In the genomic region with DNA sequence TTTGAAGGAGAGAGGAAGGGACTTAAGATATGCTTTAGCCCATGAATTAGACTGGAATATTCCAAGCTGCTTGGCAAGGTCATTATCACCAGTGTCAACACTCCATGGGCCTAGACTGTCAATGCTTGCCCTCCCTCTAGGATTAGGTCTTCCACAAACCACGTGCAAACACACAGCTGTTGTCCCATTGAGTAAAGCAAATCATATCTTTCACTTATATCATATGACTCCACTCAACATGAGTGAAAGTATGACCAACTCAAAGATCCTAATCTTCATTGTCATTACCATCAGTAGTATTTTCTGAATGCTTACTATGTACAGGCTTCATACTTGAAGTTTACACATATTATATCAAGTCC, we compare ENCODE assay signal across 1 cellular context.
TF ChIP-seq lines count a peak whose summit lies in the region.

No MANE protein-coding gene starts in this region.

TF ChIP-seq in HepG2, 621 proteins besides CTCF, POLR2A, EP300 and RAD21 (continued from another document and continues in another):
- TF ChIP-seq, protein P1, sequence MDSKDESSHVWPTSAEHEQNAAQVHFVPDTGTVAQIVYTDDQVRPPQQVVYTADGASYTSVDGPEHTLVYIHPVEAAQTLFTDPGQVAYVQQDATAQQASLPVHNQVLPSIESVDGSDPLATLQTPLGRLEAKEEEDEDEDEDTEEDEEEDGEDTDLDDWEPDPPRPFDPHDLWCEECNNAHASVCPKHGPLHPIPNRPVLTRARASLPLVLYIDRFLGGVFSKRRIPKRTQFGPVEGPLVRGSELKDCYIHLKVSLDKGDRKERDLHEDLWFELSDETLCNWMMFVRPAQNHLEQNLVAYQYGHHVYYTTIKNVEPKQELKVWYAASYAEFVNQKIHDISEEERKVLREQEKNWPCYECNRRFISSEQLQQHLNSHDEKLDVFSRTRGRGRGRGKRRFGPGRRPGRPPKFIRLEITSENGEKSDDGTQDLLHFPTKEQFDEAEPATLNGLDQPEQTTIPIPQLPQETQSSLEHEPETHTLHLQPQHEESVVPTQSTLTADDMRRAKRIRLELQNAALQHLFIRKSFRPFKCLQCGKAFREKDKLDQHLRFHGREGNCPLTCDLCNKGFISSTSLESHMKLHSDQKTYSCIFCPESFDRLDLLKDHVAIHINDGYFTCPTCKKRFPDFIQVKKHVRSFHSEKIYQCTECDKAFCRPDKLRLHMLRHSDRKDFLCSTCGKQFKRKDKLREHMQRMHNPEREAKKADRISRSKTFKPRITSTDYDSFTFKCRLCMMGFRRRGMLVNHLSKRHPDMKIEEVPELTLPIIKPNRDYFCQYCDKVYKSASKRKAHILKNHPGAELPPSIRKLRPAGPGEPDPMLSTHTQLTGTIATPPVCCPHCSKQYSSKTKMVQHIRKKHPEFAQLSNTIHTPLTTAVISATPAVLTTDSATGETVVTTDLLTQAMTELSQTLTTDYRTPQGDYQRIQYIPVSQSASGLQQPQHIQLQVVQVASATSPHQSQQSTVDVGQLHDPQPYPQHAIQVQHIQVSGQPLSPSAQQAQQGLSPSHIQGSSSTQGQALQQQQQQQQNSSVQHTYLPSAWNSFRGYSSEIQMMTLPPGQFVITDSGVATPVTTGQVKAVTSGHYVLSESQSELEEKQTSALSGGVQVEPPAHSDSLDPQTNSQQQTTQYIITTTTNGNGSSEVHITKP (CRISPR knock-in tag; IDR thresholded peaks at IDR 0.05; ENCODE audit: low read depth) = peak; percentile 88
- TF ChIP-seq, protein P2, sequence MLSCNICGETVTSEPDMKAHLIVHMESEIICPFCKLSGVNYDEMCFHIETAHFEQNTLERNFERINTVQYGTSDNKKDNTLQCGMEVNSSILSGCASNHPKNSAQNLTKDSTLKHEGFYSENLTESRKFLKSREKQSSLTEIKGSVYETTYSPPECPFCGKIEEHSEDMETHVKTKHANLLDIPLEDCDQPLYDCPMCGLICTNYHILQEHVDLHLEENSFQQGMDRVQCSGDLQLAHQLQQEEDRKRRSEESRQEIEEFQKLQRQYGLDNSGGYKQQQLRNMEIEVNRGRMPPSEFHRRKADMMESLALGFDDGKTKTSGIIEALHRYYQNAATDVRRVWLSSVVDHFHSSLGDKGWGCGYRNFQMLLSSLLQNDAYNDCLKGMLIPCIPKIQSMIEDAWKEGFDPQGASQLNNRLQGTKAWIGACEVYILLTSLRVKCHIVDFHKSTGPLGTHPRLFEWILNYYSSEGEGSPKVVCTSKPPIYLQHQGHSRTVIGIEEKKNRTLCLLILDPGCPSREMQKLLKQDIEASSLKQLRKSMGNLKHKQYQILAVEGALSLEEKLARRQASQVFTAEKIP (CRISPR knock-in tag; IDR thresholded peaks at IDR 0.05; ENCODE audit: borderline replicate concordance) = no peak
- TF ChIP-seq NFIB (CRISPR knock-in tag; IDR thresholded peaks at IDR 0.05; ENCODE audit: borderline replicate concordance) (no peak), ZBTB38 (CRISPR knock-in tag; IDR thresholded peaks at IDR 0.05) (no peak), XBP1 (CRISPR knock-in tag; IDR thresholded peaks at IDR 0.05) (no peak), ZNF414 (CRISPR knock-in tag; IDR thresholded peaks at IDR 0.05) (no peak), SIX4 (CRISPR knock-in tag; IDR thresholded peaks at IDR 0.05) (no peak), SNAPC2 (CRISPR knock-in tag; IDR thresholded peaks at IDR 0.05) (no peak), FOXP4 (CRISPR knock-in tag; IDR thresholded peaks at IDR 0.05) (peak; percentile 79), ZNF574 (CRISPR knock-in tag; IDR thresholded peaks at IDR 0.05) (peak; percentile 28; the same call in 1 of the 2 replicates), RFX1 (IDR thresholded peaks at IDR 0.05) (no peak), SMAD9 (CRISPR knock-in tag; IDR thresholded peaks at IDR 0.05) (no peak), ZNF317 (CRISPR knock-in tag; IDR thresholded peaks at IDR 0.05) (no peak), FIP1L1 (IDR thresholded peaks at IDR 0.05; ENCODE audit: borderline replicate concordance, insufficient read depth, low read depth, low read length) (no peak), CBFB (CRISPR knock-in tag; IDR thresholded peaks at IDR 0.05) (no peak), SKI (IDR thresholded peaks at IDR 0.05; ENCODE audit: partially characterized antibody) (peak; percentile 87), NR2C2 (CRISPR knock-in tag; IDR thresholded peaks at IDR 0.05; ENCODE audit: borderline replicate concordance) (no peak; the same call in 1 of the 2 replicates), PTBP1 (IDR thresholded peaks at IDR 0.05; ENCODE audit: low read depth, low read length, poor library complexity, severe bottlenecking) (no peak), HNRNPUL1 (IDR thresholded peaks at IDR 0.05; ENCODE audit: low read depth, low read length) (no peak), GZF1 (CRISPR knock-in tag; IDR thresholded peaks at IDR 0.05) (no peak), ZNF460 (CRISPR knock-in tag; IDR thresholded peaks at IDR 0.05; ENCODE audit: borderline replicate concordance) (no peak), ZNF484 (CRISPR knock-in tag; IDR thresholded peaks at IDR 0.05; ENCODE audit: borderline replicate concordance, low read depth) (no peak), BRCA1 (CRISPR knock-in tag; IDR thresholded peaks at IDR 0.05) (no peak), YY1 (IDR thresholded peaks at IDR 0.05; ENCODE audit: insufficient read depth, insufficient replicate concordance, low read depth, low read length) (no peak), FOXA3 (CRISPR knock-in tag; IDR thresholded peaks at IDR 0.05) (peak; percentile 75), POLR2AphosphoS2 (IDR thresholded peaks at IDR 0.05; ENCODE audit: low read depth, low read length) (no peak), ETV5 (CRISPR knock-in tag; IDR thresholded peaks at IDR 0.05; ENCODE audit: borderline replicate concordance) (no peak; the same call in 1 of the 2 replicates), ZNF563 (CRISPR knock-in tag; IDR thresholded peaks at IDR 0.05) (no peak), THAP11 (CRISPR knock-in tag; IDR thresholded peaks at IDR 0.05) (peak; percentile 51; the same call in 1 of the 2 replicates), ZNF619 (CRISPR knock-in tag; IDR thresholded peaks at IDR 0.05) (no peak), ZNF792 (CRISPR knock-in tag; IDR thresholded peaks at IDR 0.05) (no peak), ZNF546 (CRISPR knock-in tag; conservative IDR thresholded peaks at IDR 0.05) (no peak), FOXK1 (CRISPR knock-in tag; IDR thresholded peaks at IDR 0.05; ENCODE audit: borderline replicate concordance, low read depth) (peak; percentile 64; the same call in 1 of the 2 replicates), ZNF616 (CRISPR knock-in tag; IDR thresholded peaks at IDR 0.05; ENCODE audit: low read depth) (no peak), SP140L (CRISPR knock-in tag; IDR thresholded peaks at IDR 0.05; ENCODE audit: borderline replicate concordance) (no peak), ZNF12 (CRISPR knock-in tag; IDR thresholded peaks at IDR 0.05) (no peak), ZFP37 (CRISPR knock-in tag; IDR thresholded peaks at IDR 0.05; ENCODE audit: borderline replicate concordance) (no peak), ZNF326 (CRISPR knock-in tag; IDR thresholded peaks at IDR 0.05; ENCODE audit: borderline replicate concordance) (no peak), ZNF775 (CRISPR knock-in tag; IDR thresholded peaks at IDR 0.05; ENCODE audit: borderline replicate concordance) (no peak), ZNF747 (CRISPR knock-in tag; IDR thresholded peaks at IDR 0.05; ENCODE audit: borderline replicate concordance) (no peak), NFKBIZ (CRISPR knock-in tag; IDR thresholded peaks at IDR 0.05) (no peak)
- TF ChIP-seq, protein P3, sequence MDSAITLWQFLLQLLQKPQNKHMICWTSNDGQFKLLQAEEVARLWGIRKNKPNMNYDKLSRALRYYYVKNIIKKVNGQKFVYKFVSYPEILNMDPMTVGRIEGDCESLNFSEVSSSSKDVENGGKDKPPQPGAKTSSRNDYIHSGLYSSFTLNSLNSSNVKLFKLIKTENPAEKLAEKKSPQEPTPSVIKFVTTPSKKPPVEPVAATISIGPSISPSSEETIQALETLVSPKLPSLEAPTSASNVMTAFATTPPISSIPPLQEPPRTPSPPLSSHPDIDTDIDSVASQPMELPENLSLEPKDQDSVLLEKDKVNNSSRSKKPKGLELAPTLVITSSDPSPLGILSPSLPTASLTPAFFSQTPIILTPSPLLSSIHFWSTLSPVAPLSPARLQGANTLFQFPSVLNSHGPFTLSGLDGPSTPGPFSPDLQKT (CRISPR knock-in tag; IDR thresholded peaks at IDR 0.05; ENCODE audit: borderline replicate concordance) = no peak
- TF ChIP-seq, protein P4, sequence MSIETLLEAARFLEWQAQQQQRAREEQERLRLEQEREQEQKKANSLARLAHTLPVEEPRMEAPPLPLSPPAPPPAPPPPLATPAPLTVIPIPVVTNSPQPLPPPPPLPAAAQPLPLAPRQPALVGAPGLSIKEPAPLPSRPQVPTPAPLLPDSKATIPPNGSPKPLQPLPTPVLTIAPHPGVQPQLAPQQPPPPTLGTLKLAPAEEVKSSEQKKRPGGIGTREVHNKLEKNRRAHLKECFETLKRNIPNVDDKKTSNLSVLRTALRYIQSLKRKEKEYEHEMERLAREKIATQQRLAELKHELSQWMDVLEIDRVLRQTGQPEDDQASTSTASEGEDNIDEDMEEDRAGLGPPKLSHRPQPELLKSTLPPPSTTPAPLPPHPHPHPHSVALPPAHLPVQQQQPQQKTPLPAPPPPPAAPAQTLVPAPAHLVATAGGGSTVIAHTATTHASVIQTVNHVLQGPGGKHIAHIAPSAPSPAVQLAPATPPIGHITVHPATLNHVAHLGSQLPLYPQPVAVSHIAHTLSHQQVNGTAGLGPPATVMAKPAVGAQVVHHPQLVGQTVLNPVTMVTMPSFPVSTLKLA (IDR thresholded peaks at IDR 0.05) = peak; percentile 52
